In the genomic region with DNA sequence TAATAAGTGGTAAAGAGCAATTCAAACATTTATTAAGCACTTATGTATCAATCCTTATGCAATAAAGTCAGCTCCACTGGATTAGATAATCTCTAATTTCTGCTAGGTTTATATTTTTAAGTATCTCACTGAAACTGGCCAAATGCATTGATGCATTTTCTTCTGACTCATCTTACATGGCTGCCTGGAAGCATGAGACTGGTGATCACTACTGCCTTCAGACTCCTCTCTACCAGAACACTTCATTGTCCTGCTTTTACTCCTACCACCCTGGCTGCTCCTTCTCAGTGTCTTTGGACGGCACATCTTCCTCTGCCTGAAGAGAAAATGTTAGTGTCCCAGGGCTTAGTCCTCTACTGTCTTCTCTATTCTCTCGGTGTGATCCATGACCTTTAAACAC, we compare ENCODE assay signal across 17 cellular contexts. TPM values are rescaled to one million over a fixed set of nuclear protein-coding genes. Genes with fewer than 3 reads are reported as not detected.
A peak's percentile ranks its signal among the peaks of the same experiment; 100 is the strongest.
DNase-seq lines count a peak whose midpoint lies in the region; ATAC-seq, FAIRE-seq and TF ChIP-seq lines count a peak whose summit lies in the region.
"Had no signal": no experiment of that assay in that cellular context is flagged by ENCODE, and none has a peak within 500 bp of the region (broad histone marks: within the 10 kb centered on the region; RNA-seq: fewer than 3 reads in every experiment).

No MANE protein-coding gene starts in this region.

- H3K4me2 ChIP-seq in Loucy (ENCODE audit: low read depth, low read length, poor library complexity, severe bottlenecking) (peak overlapping the region; percentile 44), GM12878 (ENCODE audit: control insufficient read depth, insufficient read depth) (no peak overlapping the region)

- no peak overlapping the region for H2AFZ ChIP-seq in Loucy (ENCODE audit: low read length)
- no peak overlapping the region for H2AFZ ChIP-seq in GM12878 (ENCODE audit: control insufficient read depth, low read depth, low read length)

- BruUV-seq in GM12878 (replicated peaks; lab: Mats Ljungman, UMichigan), result no TSS peak

- H3K79me2 ChIP-seq in Loucy (ENCODE audit: insufficient read depth, low read length), result peaks cover 99% of the 10 kb centered on the region
- peaks cover 27% of the 10 kb centered on the region for H3K79me2 ChIP-seq in GM12878 (ENCODE audit: control insufficient read depth, insufficient read depth, low read length)

- no peak for DNase-seq in CD8-positive, alpha-beta T cell
- DNase-seq in GM12878 (ENCODE audit: low read depth, low spot score), result no peak
- no peak for DNase-seq in SKM-1 (lab: John Stamatoyannopoulos, UW; ENCODE audit: unreplicated experiment)
- DNase-seq in NCI-H1105 treated with DMSO at 0.1 percent for 48 hours (lab: John Stamatoyannopoulos, UW), result no peak
- no peak for DNase-seq in caudate nucleus (lab: John Stamatoyannopoulos, UW)
- DNase-seq in SHP77 treated with DMSO at 0.1 percent for 48 hours (lab: John Stamatoyannopoulos, UW), result no peak
- DNase-seq: activated CD4-positive, alpha-beta memory T cell treated with anti-CD3 and anti-CD28 coated beads for 36 hours; BE2C; left lung; NCI-H2081; NCI-H524; spleen; stimulated activated naive B cell treated with anti-CD40 and anti-IgM and Interleukin-4, amounts not matched to agents 10 μg/mL and 1 μg/mL and 100 μg/mL, for 72 hours; transverse colon had no signal

- WGBS in GM12878 (ENCODE audit: insufficient coverage, insufficient replicate concordance, low lambda C conversion rate, missing lambda C conversion rate), result 100% methylated on average over 2 of the region's 2 CpGs
- WGBS in mesodermal cell (ENCODE audit: insufficient coverage in 2 of 2), 2 experiments, result 80 to 95% methylated on average over 2 of the region's 2 CpGs

- H4K20me1 ChIP-seq in Loucy (ENCODE audit: insufficient read depth, low read length, poor library complexity, severe bottlenecking), result peaks cover 22% of the 10 kb centered on the region
- no peaks in the 10 kb centered on the region for H4K20me1 ChIP-seq in GM12878 (ENCODE audit: control insufficient read depth, insufficient read depth)

- intact Hi-C loops in CD8-positive, alpha-beta T cell (cut with DNase I, micrococcal nuclease), result no loop called here
- intact Hi-C loops in GM12878 (cut with micrococcal nuclease; ENCODE audit: unreplicated experiment), result no loop called here

- SMC1A ChIA-PET in GM12878 (lab: Charles Lee; ENCODE audit: uncharacterized antibody, unreplicated experiment), result interaction anchor here (0.9 to 1.3 kb wide), 3 partner anchors 9 to 104 kb away, joined by 3 to 4 read pairs (median 3); no protein-coding TSS in a partner anchor

- TF ChIP-seq RAD21 in GM12878 (IDR thresholded peaks at IDR 0.05; ENCODE audit: insufficient read depth, low read depth, low read length), result no peak

- H3K9me3 ChIP-seq in CD8-positive, alpha-beta T cell (ENCODE audit: low read length), result no peaks in the 10 kb centered on the region
- no peaks in the 10 kb centered on the region for H3K9me3 ChIP-seq in Loucy (ENCODE audit: insufficient read depth, low read depth, low read length)
- no peaks in the 10 kb centered on the region for H3K9me3 ChIP-seq in GM12878 (replicated peaks; ENCODE audit: control insufficient read depth, insufficient read depth, low read length)
- no peaks in the 10 kb centered on the region for H3K9me3 ChIP-seq in mesodermal cell (ENCODE audit: control insufficient read depth, low read length)
- H3K9me3 ChIP-seq: BE2C, left lung, spleen, transverse colon had no signal

- no peak overlapping the region for H3K4me3 Mint-ChIP-seq in CD8-positive, alpha-beta T cell
- H3K4me3 Mint-ChIP-seq: activated CD4-positive, alpha-beta memory T cell treated with anti-CD3 and anti-CD28 coated beads for 36 hours; stimulated activated naive B cell treated with anti-CD40 and anti-IgM and Interleukin-4, amounts not matched to agents 10 μg/mL and 1 μg/mL and 100 μg/mL, for 72 hours had no signal

- TF ChIP-seq POLR2A in GM12878 (IDR thresholded peaks at IDR 0.05; ENCODE audit: low read depth, low read length), result no peak

- no peaks in the 10 kb centered on the region for H3K27me3 ChIP-seq in CD8-positive, alpha-beta T cell (ENCODE audit: insufficient read depth, low read length)
- H3K27me3 ChIP-seq in Loucy (ENCODE audit: insufficient read depth, low read length, poor library complexity, severe bottlenecking) (no peaks in the 10 kb centered on the region), GM12878 (replicated peaks in 1 of 2; ENCODE audit: control insufficient read depth in 2 of 2, insufficient read depth in 2 of 2, low read length in 1 of 2) (no peaks in the 10 kb centered on the region)
- H3K27me3 ChIP-seq: BE2C, left lung, spleen had no signal

- CTCF ChIA-PET in CD8-positive, alpha-beta T cell (lab: Charles Lee), result interaction anchor here (1.3 kb wide), 1 partner anchor 78 kb away, joined by 3 read pairs; no protein-coding TSS in a partner anchor
- CTCF ChIA-PET in GM12878 (lab: Yijun Ruan, JAX), result no interaction called here

- in situ Hi-C loops in GM12878 (cut with MboI), result no loop called here

- H3K9ac ChIP-seq in Loucy (ENCODE audit: low read depth, low read length, poor library complexity, severe bottlenecking), result no peak overlapping the region
- no peak overlapping the region for H3K9ac ChIP-seq in GM12878 (ENCODE audit: control insufficient read depth, insufficient read depth, low read length)

- no peak overlapping the region for H3K4me3 ChIP-seq in CD8-positive, alpha-beta T cell (ENCODE audit: low read depth, low read length)
- H3K4me3 ChIP-seq in Loucy (ENCODE audit: low read length, poor library complexity, severe bottlenecking) (no peak overlapping the region), GM12878 (no peak overlapping the region), mesodermal cell (ENCODE audit: extremely low read depth, insufficient read depth, low read length, poor library complexity, severe bottlenecking) (no peak overlapping the region)
- H3K4me3 ChIP-seq: left lung, spleen, transverse colon had no signal

- TF ChIP-seq EP300 in GM12878 (IDR thresholded peaks at IDR 0.05; ENCODE audit: borderline replicate concordance in 1 of 2, control insufficient read depth in 1 of 2, low read depth in 2 of 2, low read length in 2 of 2), result no peak

- peaks cover 22% of the 10 kb centered on the region for H3K4me1 ChIP-seq in CD8-positive, alpha-beta T cell (ENCODE audit: insufficient read depth, low read length)
- peaks cover 35% of the 10 kb centered on the region for H3K4me1 ChIP-seq in Loucy (ENCODE audit: insufficient read depth, low read length, poor library complexity, severe bottlenecking)
- H3K4me1 ChIP-seq in GM12878 (ENCODE audit: control insufficient read depth, insufficient read depth, low read length), result peaks cover 5% of the 10 kb centered on the region; the same call in 1 of the 2 replicates
- no peaks in the 10 kb centered on the region for H3K4me1 ChIP-seq in mesodermal cell (ENCODE audit: control insufficient read depth, insufficient read depth, low read length, poor library complexity, severe bottlenecking)

- H3K27ac Mint-ChIP-seq in CD8-positive, alpha-beta T cell, result peak overlapping the region; percentile 15
- H3K27ac Mint-ChIP-seq: activated CD4-positive, alpha-beta memory T cell treated with anti-CD3 and anti-CD28 coated beads for 36 hours; stimulated activated naive B cell treated with anti-CD40 and anti-IgM and Interleukin-4, amounts not matched to agents 10 μg/mL and 1 μg/mL and 100 μg/mL, for 72 hours had no signal

- H3K9me2 ChIP-seq in Loucy (replicated peaks; ENCODE audit: low read depth, low read length), result no peaks in the 10 kb centered on the region

- H3K27me3 Mint-ChIP-seq in CD8-positive, alpha-beta T cell (ENCODE audit: low read depth), result no peaks in the 10 kb centered on the region
- H3K27me3 Mint-ChIP-seq: activated CD4-positive, alpha-beta memory T cell treated with anti-CD3 and anti-CD28 coated beads for 36 hours; stimulated activated naive B cell treated with anti-CD40 and anti-IgM and Interleukin-4, amounts not matched to agents 10 μg/mL and 1 μg/mL and 100 μg/mL, for 72 hours had no signal

- RAD21 ChIA-PET in GM12878 (lab: Charles Lee; ENCODE audit: unreplicated experiment), result interaction anchor here (1.0 kb wide), 1 partner anchor 16 kb away, joined by 5 read pairs; no protein-coding TSS in a partner anchor

- no peaks in the 10 kb centered on the region for H3K36me3 ChIP-seq in CD8-positive, alpha-beta T cell (ENCODE audit: insufficient read depth, low read length)
- H3K36me3 ChIP-seq in Loucy (ENCODE audit: insufficient read depth, low read length) (no peaks in the 10 kb centered on the region), GM12878 (ENCODE audit: control insufficient read depth in 2 of 2, insufficient read depth in 2 of 2, low read length in 1 of 2) (peaks cover 0 to 2% of the 10 kb centered on the region in 2 experiments; a peak in 1 of 4 replicates), mesodermal cell (ENCODE audit: control insufficient read depth, insufficient read depth, low read length) (no peaks in the 10 kb centered on the region)
- H3K36me3 ChIP-seq: BE2C, left lung, transverse colon had no signal

- H3K27ac ChIP-seq in CD8-positive, alpha-beta T cell (ENCODE audit: low read depth, low read length), result no peak overlapping the region
- H3K27ac ChIP-seq in GM12878 (ENCODE audit: control insufficient read depth, insufficient read depth) (no peak overlapping the region), mesodermal cell (ENCODE audit: low read depth, low read length, severe bottlenecking) (peak overlapping the region; percentile 11), caudate nucleus (ENCODE audit: low read depth, low read length) (no peak overlapping the region)
- H3K27ac ChIP-seq: left lung, spleen, transverse colon had no signal

- no peaks in the 10 kb centered on the region for H3K9me3 Mint-ChIP-seq in CD8-positive, alpha-beta T cell
- H3K9me3 Mint-ChIP-seq: activated CD4-positive, alpha-beta memory T cell treated with anti-CD3 and anti-CD28 coated beads for 36 hours; stimulated activated naive B cell treated with anti-CD40 and anti-IgM and Interleukin-4, amounts not matched to agents 10 μg/mL and 1 μg/mL and 100 μg/mL, for 72 hours had no signal

- FAIRE-seq in GM12878 (lab: Jason Lieb, UNC), result peak; percentile 27
- FAIRE-seq: TTC549 had no signal

- H3K4me1 Mint-ChIP-seq in CD8-positive, alpha-beta T cell (ENCODE audit: low read depth), result peaks cover 55% of the 10 kb centered on the region

- no peak for TF ChIP-seq CTCF in CD8-positive, alpha-beta T cell (IDR thresholded peaks at IDR 0.05)
- no peak for TF ChIP-seq CTCF in Loucy (conservative IDR thresholded peaks at IDR 0.05; ENCODE audit: low read length)
- no peak for TF ChIP-seq CTCF in GM12878 (IDR thresholded peaks at IDR 0.05 in 2 of 3, conservative IDR thresholded peaks at IDR 0.05 in 1 of 3; ENCODE audit: control insufficient read depth in 2 of 3, extremely low read depth in 1 of 3, insufficient read depth in 1 of 3, low read depth in 3 of 3, low read length in 3 of 3)

- H3F3A ChIP-seq in Loucy (ENCODE audit: low read depth), result no peaks in the 10 kb centered on the region

- peaks cover 19% of the 10 kb centered on the region for H3K36me3 Mint-ChIP-seq in CD8-positive, alpha-beta T cell
- H3K36me3 Mint-ChIP-seq: activated CD4-positive, alpha-beta memory T cell treated with anti-CD3 and anti-CD28 coated beads for 36 hours had no signal

- POLR2A ChIA-PET in CD8-positive, alpha-beta T cell (lab: Charles Lee), result interaction anchor here (0.6 kb wide), 1 partner anchor 314 kb away, joined by 3 read pairs; no protein-coding TSS in a partner anchor
- POLR2A ChIA-PET in GM12878 (lab: Charles Lee), result no interaction called here

- ATAC-seq in CD8-positive, alpha-beta T cell, result no peak
- ATAC-seq in GM12878, result peak; percentile 44
- ATAC-seq: left lung; stimulated activated naive B cell treated with anti-CD40 and anti-IgM and Interleukin-4, amounts not matched to agents 10 μg/mL and 1 μg/mL and 100 μg/mL, for 72 hours had no signal

RNA-seq across cellular contexts. Expression of gene CEP85L, which starts 7.4 kb away (rescaled TPM):
- 10 to 100 TPM; 86.2 to 89.0 TPM for total RNA-seq in CD8-positive, alpha-beta T cell
- total RNA-seq in GM12878 (2013; cell fraction: nucleolus; rRNA removed), result 57.2 and 58.3 TPM in 2 replicates
- total RNA-seq in GM12878 (2014; rRNA removed), result 7.1 and 8.1 TPM in 2 replicates
- total RNA-seq in GM12878 (2014; rRNA removed; fragmentation: Illumina TruSeq; extraction: Trizol), result 10.4 and 11.0 TPM in 2 replicates
- total RNA-seq in GM12878 (2021), result 8.7 and 9.1 TPM in 2 replicates
- polyA plus RNA-seq in GM12878 (2011; ENCODE audit: low read depth), result 3.6 TPM
- polyA plus RNA-seq in GM12878 (2011; rRNA removed), result 10.9 and 14.4 TPM in 2 replicates
- polyA plus RNA-seq in GM12878 (2011; cell fraction: cytosol; rRNA removed), result 2.9 and 3.0 TPM in 2 replicates
- polyA plus RNA-seq in GM12878 (2011; cell fraction: nucleus; rRNA removed), result 11.1 and 17.3 TPM in 2 replicates
- 4.0 and 4.5 TPM in 2 replicates for polyA plus RNA-seq in GM12878 (2012)
- 4.8 and 6.5 TPM in 2 replicates for polyA plus RNA-seq in GM12878 (2014; fragmentation: Illumina TruSeq; extraction: Trizol)
- polyA plus RNA-seq in GM12878 (2014; fragmentation: Nextera tagmentation; extraction: Ambion mirVana), result 1 to 10 TPM; 1.8 to 3.7 TPM
- polyA plus RNA-seq in GM12878 (2014; rRNA removed), result 3.1 and 4.2 TPM in 2 replicates
- 1 to 10 TPM; 7.1 to 8.8 TPM for polyA plus RNA-seq in GM12878 (2016; fragmentation: Nextera tagmentation; extraction: Ambion mirVana)
- 38.6 and 84.4 TPM in 2 replicates for polyA minus RNA-seq in GM12878 (2011; rRNA and poly(A)+ RNA removed)
- 7.9 and 8.6 TPM in 2 replicates for polyA minus RNA-seq in GM12878 (2011; cell fraction: cytosol; rRNA and poly(A)+ RNA removed)
- polyA minus RNA-seq in GM12878 (2011; cell fraction: nucleus; rRNA and poly(A)+ RNA removed), result 39.0 and 55.6 TPM in 2 replicates
- 10.7 TPM for polyA plus RNA-seq in mesodermal cell (2013, experiment 1 of 2)
- 11.6 TPM for polyA plus RNA-seq in mesodermal cell (2013, experiment 2 of 2)
